ENCODE assay signal across 18 cellular contexts in genomic region chr21:43372663-43373386, GRCh38. TPM values are rescaled to one million over a fixed set of nuclear protein-coding genes. Genes with fewer than 3 reads are reported as not detected.
DNase-seq lines count a peak whose midpoint lies in the region; ATAC-seq and TF ChIP-seq lines count a peak whose summit lies in the region.
"Had no signal": no experiment of that assay in that cellular context is flagged by ENCODE, and none has a peak within 500 bp of the region (broad histone marks: within the 10 kb centered on the region; RNA-seq: fewer than 3 reads in every experiment).

No MANE protein-coding gene starts in this region.

- no peaks in the 10 kb centered on the region for H3K27me3 ChIP-seq in prostate gland (replicated peaks; ENCODE audit: insufficient read depth)
- H3K27me3 ChIP-seq: spleen had no signal

- no peak overlapping the region for H3K4me3 ChIP-seq in prostate gland
- H3K4me3 ChIP-seq: spleen had no signal

- no peaks in the 10 kb centered on the region for H3K27me3 Mint-ChIP-seq in Calu3 (ENCODE audit: unreplicated experiment)
- H3K27me3 Mint-ChIP-seq: activated B cell treated with CpG ODN at 0.5 μM for 24 hours; naive thymus-derived CD8-positive, alpha-beta T cell had no signal

- no peaks in the 10 kb centered on the region for H3K4me1 ChIP-seq in prostate gland (replicated peaks)

- H3K36me3 ChIP-seq in prostate gland = no peaks in the 10 kb centered on the region
- H3K36me3 ChIP-seq: spleen had no signal

- WGBS in prostate gland = 65% methylated on average over 26 of the region's 26 CpGs

- no peaks in the 10 kb centered on the region for H3K36me3 Mint-ChIP-seq in Calu3 (ENCODE audit: insufficient read depth, unreplicated experiment)
- H3K36me3 Mint-ChIP-seq: naive thymus-derived CD8-positive, alpha-beta T cell had no signal

- no peaks in the 10 kb centered on the region for H3K9me3 Mint-ChIP-seq in Calu3 (ENCODE audit: low read depth, unreplicated experiment)
- H3K9me3 Mint-ChIP-seq: activated B cell treated with CpG ODN at 0.5 μM for 24 hours; activated T-helper 1 cell treated with anti-CD3 and anti-CD28 coated beads, Interleukin-12 subunit alpha, Interleukin-12 subunit beta, Interleukin-2, Interleukin-4 antibody, amounts not matched to agents 30 ng/mL and 10 ng/mL and 1 ng/mL, durations not matched to agents 14 hours and 24 hours and 36 hours; naive thymus-derived CD8-positive, alpha-beta T cell had no signal

- DNase-seq in Calu3 (peak; percentile 34), NCI-H460 (ENCODE audit: extremely low read depth, low read depth) (peak; percentile 77), prostate gland (ENCODE audit: low spot score) (peak; percentile 65), NCI-H1694 (lab: John Stamatoyannopoulos, UW) (no peak), HEK293T (ENCODE audit: extremely low spot score) (no peak), GM03348 (ENCODE audit: low spot score) (no peak)
- DNase-seq: activated B cell treated with CpG ODN at 0.5 μM for 24 hours; dermis blood vessel endothelial cell; MM.1S; naive thymus-derived CD8-positive, alpha-beta T cell; NCI-H1694 treated with DMSO at 0.1 percent for 48 hours; SHP77 treated with DMSO at 0.1 percent for 48 hours; spleen; T-helper 17 cell had no signal

- H3K27ac Mint-ChIP-seq in Calu3 (ENCODE audit: unreplicated experiment) = no peak overlapping the region
- H3K27ac Mint-ChIP-seq: activated B cell treated with CpG ODN at 0.5 μM for 24 hours; activated T-helper 1 cell treated with anti-CD3 and anti-CD28 coated beads, Interleukin-12 subunit alpha, Interleukin-12 subunit beta, Interleukin-2, Interleukin-4 antibody, amounts not matched to agents 30 ng/mL and 10 ng/mL and 1 ng/mL, durations not matched to agents 14 hours and 24 hours and 36 hours; naive thymus-derived CD8-positive, alpha-beta T cell; T-helper 17 cell had no signal

- peak; percentile 47 for TF ChIP-seq POLR2A in prostate gland (IDR thresholded peaks at IDR 0.05)

- no peaks in the 10 kb centered on the region for H3K4me1 Mint-ChIP-seq in Calu3 (ENCODE audit: low read depth, unreplicated experiment)
- H3K4me1 Mint-ChIP-seq: naive thymus-derived CD8-positive, alpha-beta T cell had no signal

- ATAC-seq in esophagus mucosa (peak; percentile 71), HG03135 (IDR thresholded peaks at IDR 0.05; ENCODE audit: unreplicated experiment) (no peak)
- ATAC-seq: HepG2; naive thymus-derived CD8-positive, alpha-beta T cell; T-helper 17 cell had no signal

- intact Hi-C loops in Calu3 (cut with micrococcal nuclease; ENCODE audit: unreplicated experiment) (no loop called here), prostate gland (cut with DNase I) (no loop called here)

- POLR2A ChIA-PET in HEK293T (lab: Yijun Ruan, JAX) = no interaction called here

- no TSS peak for BruUV-seq in Calu3 (replicated peaks; lab: Mats Ljungman, UMichigan)

- TF ChIP-seq CTCF in Calu3 (IDR thresholded peaks at IDR 0.05; ENCODE audit: unreplicated experiment) = no peak
- no peak for TF ChIP-seq CTCF in prostate gland (IDR thresholded peaks at IDR 0.05)

- peak overlapping the region; percentile 10 to 34 for H3K27ac ChIP-seq in prostate gland

- no peaks in the 10 kb centered on the region for H3K9me3 ChIP-seq in prostate gland
- H3K9me3 ChIP-seq: spleen had no signal

- CTCF ChIA-PET in Calu3 (lab: Charles Lee) = no interaction called here
- CTCF ChIA-PET in HEK293T (lab: Yijun Ruan, JAX) = no interaction called here

- H3K4me3 Mint-ChIP-seq in Calu3 (ENCODE audit: low read depth, unreplicated experiment) = no peak overlapping the region
- H3K4me3 Mint-ChIP-seq: activated B cell treated with CpG ODN at 0.5 μM for 24 hours; activated T-helper 1 cell treated with anti-CD3 and anti-CD28 coated beads, Interleukin-12 subunit alpha, Interleukin-12 subunit beta, Interleukin-2, Interleukin-4 antibody, amounts not matched to agents 30 ng/mL and 10 ng/mL and 1 ng/mL, durations not matched to agents 14 hours and 24 hours and 36 hours; naive thymus-derived CD8-positive, alpha-beta T cell; T-helper 17 cell had no signal

TF ChIP-seq in HEK293T, 16 proteins besides CTCF, POLR2A, EP300 and RAD21:
- TF ChIP-seq NFRKB (IDR thresholded peaks at IDR 0.05) (no peak), CTBP1 (IDR thresholded peaks at IDR 0.05; ENCODE audit: borderline replicate concordance) (no peak), PKNOX1 (IDR thresholded peaks at IDR 0.05) (no peak)

RNA-seq across cellular contexts. Expression of gene SIK1, which starts 54.1 kb away (rescaled TPM):
- total RNA-seq in Calu3 (2022) = 19.7 and 20.2 TPM in 2 replicates
- 14.8 and 23.2 TPM in 2 replicates for total RNA-seq in NCI-H460 (2014; rRNA removed; shearing (Covaris generic))
- 47.2 and 49.8 TPM in 2 replicates for polyA plus RNA-seq in NCI-H460 (2014; cell fraction: nucleus; rRNA removed)
- 16.5 TPM for total RNA-seq in esophagus mucosa
- total RNA-seq in prostate gland = 10 to 100 TPM in 1 of 2 donors, under 1 TPM in 1; 0.14 to 17.3 TPM

Comparison
In these comparisons a context has a peak if more than half of its experiments do, and no peak if none do; other contexts are left out.
1. DNase-seq: peak in Calu3 (single experiment), NCI-H460 (single experiment) and prostate gland (single experiment); none in NCI-H1694 (single experiment), HEK293T (single experiment) and GM03348 (single experiment).